Comparison of ENCODE assay signal across 8 cellular contexts in the genomic region with DNA sequence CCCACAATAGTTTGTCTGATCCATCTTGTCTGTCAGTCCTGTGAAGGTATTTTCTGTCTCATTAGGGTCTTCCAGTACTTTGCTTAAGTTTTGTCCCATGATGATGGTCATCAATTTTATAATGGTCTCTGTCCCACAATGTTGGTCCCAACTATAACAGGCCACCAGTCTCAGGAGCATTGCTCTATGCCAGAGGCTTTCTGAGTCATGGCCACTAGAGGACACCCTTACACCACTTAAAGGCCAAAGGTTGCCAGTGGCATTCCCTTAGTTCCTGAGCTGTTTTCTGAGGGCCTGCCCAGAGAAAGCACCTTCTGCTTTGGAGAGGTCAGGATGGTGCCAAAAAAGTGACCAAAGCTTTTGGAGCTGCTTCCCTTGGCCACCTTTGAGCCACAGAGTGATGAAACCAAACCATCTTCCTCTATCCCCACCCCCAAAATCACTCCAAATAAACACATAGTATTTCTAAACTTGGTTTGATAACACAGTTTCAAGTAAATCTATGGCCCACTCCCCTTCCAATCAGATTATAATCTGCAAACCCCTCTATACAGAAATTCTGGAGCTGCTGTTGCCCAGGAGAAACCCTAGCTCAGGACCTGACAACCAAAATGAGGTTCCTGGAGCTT. TPM values are rescaled to one million over a fixed set of nuclear protein-coding genes. Genes with fewer than 3 reads are reported as not detected.
DNase-seq lines count a peak whose midpoint lies in the region; ATAC-seq and TF ChIP-seq lines count a peak whose summit lies in the region.

No MANE protein-coding gene starts in this region.

- H3K4me2 ChIP-seq in DND-41 (ENCODE audit: insufficient read depth, low read length) (no peak overlapping the region), PC-9 (no peak overlapping the region)

- H3K79me2 ChIP-seq in DND-41 (ENCODE audit: insufficient read depth, low read length) (no peaks in the 10 kb centered on the region), PC-9 (ENCODE audit: low read depth) (no peaks in the 10 kb centered on the region)

- peak; percentile 49 for DNase-seq in DND-41
- DNase-seq in HuH-7 (ENCODE audit: low spot score), result peak; percentile 69
- DNase-seq in PC-9, result peak; percentile 39 to 53
- DNase-seq in adrenal gland, result peak; percentile 69 to 89 (median 73)
- DNase-seq in left cardiac atrium, result peak; percentile 41
- DNase-seq in renal cortical epithelial cell (ENCODE audit: low read depth), result peak; percentile 55
- no peak for DNase-seq in NCI-H1048 (lab: John Stamatoyannopoulos, UW)

- no peak overlapping the region for H3K9ac ChIP-seq in DND-41 (ENCODE audit: low read depth, low read length)

- H3K27ac ChIP-seq in DND-41 (ENCODE audit: low read length), result no peak overlapping the region
- H3K27ac ChIP-seq in PC-9, result no peak overlapping the region
- H3K27ac ChIP-seq in adrenal gland, result no peak overlapping the region

- H3K9me2 ChIP-seq in PC-9 (ENCODE audit: insufficient read depth), result no peaks in the 10 kb centered on the region

- CTCF ChIA-PET in PC-9 (lab: Charles Lee), result interaction anchor here (0.5 to 1.6 kb wide), 5 partner anchors 22 to 658 kb away, joined by 3 to 22 read pairs (median 4); no protein-coding TSS in a partner anchor

- POLR2A ChIA-PET in PC-9 (lab: Charles Lee; ENCODE audit: unreplicated experiment), result no interaction called here

- ATAC-seq in DND-41 (ENCODE audit: insufficient read depth, low read depth), result peak; percentile 85
- peak; percentile 73 for ATAC-seq in GM21529 (IDR thresholded peaks at IDR 0.05; ENCODE audit: unreplicated experiment)
- peak; percentile 90 to 93 for ATAC-seq in left cardiac atrium

- H3K27me3 ChIP-seq in DND-41 (ENCODE audit: insufficient read depth, low read length, poor library complexity), result no peaks in the 10 kb centered on the region
- no peaks in the 10 kb centered on the region; the same call in 1 of the 2 replicates for H3K27me3 ChIP-seq in PC-9 (ENCODE audit: insufficient read depth, low read depth)
- no peaks in the 10 kb centered on the region for H3K27me3 ChIP-seq in adrenal gland

- H2AFZ ChIP-seq in DND-41 (ENCODE audit: low read depth, low read length) (no peak overlapping the region), PC-9 (no peak overlapping the region)

- no peaks in the 10 kb centered on the region for H3K9me3 ChIP-seq in DND-41 (ENCODE audit: insufficient read depth, low read length, severe bottlenecking)
- no peaks in the 10 kb centered on the region for H3K9me3 ChIP-seq in PC-9 (ENCODE audit: insufficient read depth, low read depth)
- no peaks in the 10 kb centered on the region for H3K9me3 ChIP-seq in adrenal gland (replicated peaks in 1 of 3)

- H4K20me1 ChIP-seq in DND-41 (ENCODE audit: insufficient read depth, low read length) (no peaks in the 10 kb centered on the region), PC-9 (ENCODE audit: insufficient read depth) (no peaks in the 10 kb centered on the region)

- TF ChIP-seq CTCF in DND-41 (IDR thresholded peaks at IDR 0.05; ENCODE audit: borderline replicate concordance, extremely low read depth, low read length, poor library complexity, severe bottlenecking) (peak; percentile 88), PC-9 (conservative IDR thresholded peaks at IDR 0.05) (peak; percentile 72), adrenal gland (IDR thresholded peaks at IDR 0.05) (peak; percentile 61 to 94 (median 90))

- H3K4me1 ChIP-seq in DND-41 (ENCODE audit: insufficient read depth, low read length) (no peaks in the 10 kb centered on the region), PC-9 (replicated peaks; ENCODE audit: insufficient read depth) (no peaks in the 10 kb centered on the region), adrenal gland (replicated peaks in 1 of 2) (no peaks in the 10 kb centered on the region)

- no peak overlapping the region for H3K4me3 ChIP-seq in DND-41 (ENCODE audit: low read depth in 1 of 2, low read length in 2 of 2)
- no peak overlapping the region for H3K4me3 ChIP-seq in PC-9
- no peak overlapping the region for H3K4me3 ChIP-seq in adrenal gland

- H3F3A ChIP-seq in PC-9 (ENCODE audit: insufficient read depth, low read depth), result no peaks in the 10 kb centered on the region

- TF ChIP-seq POLR2A in adrenal gland (IDR thresholded peaks at IDR 0.05), result peak in 1 of 2 donors; percentile 39

- BruUV-seq in PC-9 (replicated peaks; lab: Mats Ljungman, UMichigan), result no TSS peak

- intact Hi-C loops in PC-9 (cut with micrococcal nuclease; ENCODE audit: unreplicated experiment) (loop anchor here (1.0 to 10.0 kb wide), 2 partner anchors 93 to 558 kb away; no protein-coding TSS in a partner anchor), adrenal gland (cut with DNase I) (loop anchor here in 1 of 2 donors (5.0 kb wide), 1 partner anchor 86 kb away; no protein-coding TSS in a partner anchor), left cardiac atrium (cut with DNase I) (loop anchor here in 1 of 2 donors (5.0 kb wide), 1 partner anchor 86 kb away; no protein-coding TSS in a partner anchor)

- H3K36me3 ChIP-seq in DND-41 (ENCODE audit: insufficient read depth, low read length) (no peaks in the 10 kb centered on the region), PC-9 (ENCODE audit: low read depth) (no peaks in the 10 kb centered on the region), adrenal gland (replicated peaks in 1 of 2) (no peaks in the 10 kb centered on the region)

RNA-seq across cellular contexts. Expression of a gene that starts 19.3 kb away (rescaled TPM):
- total RNA-seq in PC-9 (2021) (191 and 195 TPM in 2 replicates), adrenal gland (100 to 1,000 TPM; 154 to 366 (median 253) TPM), left cardiac atrium (100 to 1,000 TPM; 141 to 142 TPM), renal cortical epithelial cell (114 and 264 TPM in 2 replicates)
- 100 to 1,000 TPM; 105 to 152 (median 137) TPM for polyA plus RNA-seq in adrenal gland

RNA-seq across cellular contexts. Expression of a gene that starts 41.2 kb away (rescaled TPM):
- total RNA-seq in PC-9 (2021), result 0.96 and 1.6 TPM in 2 replicates
- total RNA-seq in adrenal gland, result not detected
- polyA plus RNA-seq in adrenal gland, result not detected
- total RNA-seq in left cardiac atrium, result not detected
- 0.40 and 0.69 TPM in 2 replicates for total RNA-seq in renal cortical epithelial cell
